Comparison of ENCODE assay signal across 11 cellular contexts in genomic region chr17:40422990-40423611, GRCh38. TPM values are rescaled to one million over a fixed set of nuclear protein-coding genes. Genes with fewer than 3 reads are reported as not detected.
DNase-seq lines count a peak whose midpoint lies in the region; ATAC-seq, FAIRE-seq and TF ChIP-seq lines count a peak whose summit lies in the region.
"Had no signal": no experiment of that assay in that cellular context is flagged by ENCODE, and none has a peak within 500 bp of the region (broad histone marks: within the 10 kb centered on the region; RNA-seq: fewer than 3 reads in every experiment).

No MANE protein-coding gene starts in this region.

- H3K79me1 ChIP-seq in H9 (ENCODE audit: insufficient read depth, low read depth, low read length, poor library complexity, severe bottlenecking): no peaks in the 10 kb centered on the region

- no peak overlapping the region for H4K8ac ChIP-seq in H9 (replicated peaks; ENCODE audit: insufficient read length, low read depth, low read length)

- H2BK5ac ChIP-seq in H9 (ENCODE audit: insufficient read length, low read length): no peak overlapping the region

- peaks cover 0 to 1% (median 0%) of the 10 kb centered on the region in 3 experiments; a peak in 1 of 7 replicates for H3K36me3 Mint-ChIP-seq in H9 (ENCODE audit: insufficient read depth in 1 of 3, low read depth in 3 of 3)

- H4K91ac ChIP-seq in H9 (ENCODE audit: insufficient read length, low read depth, low read length): no peak overlapping the region

- H3K9me3 Mint-ChIP-seq in H9: peaks cover 0 to 5% of the 10 kb centered on the region in 2 experiments; a peak in 4 of 5 replicates

- FAIRE-seq in A549 (lab: Jason Lieb, UNC): no peak

- H3K23me2 ChIP-seq in H9 (ENCODE audit: insufficient read length, low read depth, low read length, poor library complexity, severe bottlenecking): peaks cover 4% of the 10 kb centered on the region

- no peak overlapping the region for H3K56ac ChIP-seq in H9 (ENCODE audit: insufficient read length, low read depth, low read length)

- CTCF ChIA-PET in A549 (lab: Yijun Ruan, JAX): interaction anchor here (0.6 to 11.4 kb wide), 14 partner anchors 9 to 138 kb away, joined by 3 to 105 read pairs (median 6); no protein-coding TSS in a partner anchor

- no peak overlapping the region for H2BK20ac ChIP-seq in H9 (ENCODE audit: low read depth, low read length, poor library complexity, severe bottlenecking)

- no peaks in the 10 kb centered on the region for H3K36me3 ChIP-seq in sigmoid colon

- ATAC-seq in A549: peak; percentile 66 to 82; a peak in 5 of 6 replicates
- no peak for ATAC-seq in HG03159 (IDR thresholded peaks at IDR 0.05; ENCODE audit: unreplicated experiment)
- ATAC-seq: esophagus mucosa had no signal

- H3K14ac ChIP-seq in H9 (ENCODE audit: insufficient read depth, low read length): no peak overlapping the region

- TF ChIP-seq POLR2A in A549 (IDR thresholded peaks at IDR 0.05; ENCODE audit: low read length): no peak
- no peak for TF ChIP-seq POLR2A in sigmoid colon (IDR thresholded peaks at IDR 0.05)

- no peak overlapping the region for H3K4ac ChIP-seq in H9 (ENCODE audit: low read depth, low read length)

- no peak overlapping the region for H3K23ac ChIP-seq in H9 (ENCODE audit: insufficient read length, low read depth, low read length)

- no peaks in the 10 kb centered on the region for H3K79me2 ChIP-seq in H9 (ENCODE audit: insufficient read depth, low read length)

- intact Hi-C loops in sigmoid colon (cut with DNase I): no loop called here

- no peak overlapping the region for H2AFZ ChIP-seq in H9 (ENCODE audit: low read length)

- TF ChIP-seq RAD21 in A549 (conservative IDR thresholded peaks at IDR 0.05 in 1 of 2, IDR thresholded peaks at IDR 0.05 in 1 of 2): no peak; a peak in 1 of 5 replicates

- H3K9ac ChIP-seq in H9 (ENCODE audit: extremely low read depth, insufficient read length, low read length): no peak overlapping the region

- peak overlapping the region; percentile 23 for H3K18ac ChIP-seq in H9 (ENCODE audit: insufficient read length, low read depth, low read length)

- no peak overlapping the region for H2BK120ac ChIP-seq in H9 (ENCODE audit: low read depth, low read length, poor library complexity, severe bottlenecking)

- H3K9me3 ChIP-seq in A549 (no peaks in the 10 kb centered on the region), H9 (ENCODE audit: control insufficient read depth, low read depth, low read length) (no peaks in the 10 kb centered on the region), sigmoid colon (no peaks in the 10 kb centered on the region)

- H3K4me2 ChIP-seq in A549: peak overlapping the region; percentile 5; the same call in 1 of the 3 replicates
- H3K4me2 ChIP-seq in H9 (ENCODE audit: insufficient read depth, insufficient read length, low read length): peak overlapping the region; percentile 30

- peaks cover 2% of the 10 kb centered on the region; the same call in 1 of the 2 replicates for H3K27me3 Mint-ChIP-seq in H9 (ENCODE audit: low read depth)

- WGBS in A549 (ENCODE audit: missing lambda C conversion rate): 43% methylated on average over 3 of the region's 3 CpGs
- no CpG with 5 or more reads among the region's 3 CpGs for WGBS in H9 (ENCODE audit: extremely low coverage, insufficient read length, low lambda C conversion rate)
- 60 to 77% methylated on average over 3 of the region's 3 CpGs for WGBS in sigmoid colon, 2 donors

- H3K27ac Mint-ChIP-seq in H9: peak overlapping the region; percentile 4 to 79 (median 59)

- no peak for TF ChIP-seq EP300 in A549 (IDR thresholded peaks at IDR 0.05)
- TF ChIP-seq EP300 in sigmoid colon (IDR thresholded peaks at IDR 0.05): no peak

- H4K5ac ChIP-seq in H9 (ENCODE audit: insufficient read length, low read depth, low read length): no peak overlapping the region

- H3K4me3 ChIP-seq in A549 (no peak overlapping the region), sigmoid colon (no peak overlapping the region)

- POLR2A ChIA-PET in A549 (lab: Yijun Ruan, JAX): interaction anchor here (1.3 kb wide), 1 partner anchor 1266 kb away, joined by 3 read pairs; no protein-coding TSS in a partner anchor

- H2BK15ac ChIP-seq in H9 (ENCODE audit: low read depth, low read length): no peak overlapping the region

- DNase-seq in A549 (ENCODE audit: low read depth in 1 of 2, low spot score in 1 of 2) (peak; percentile 64 to 65), H9 (peak; percentile 89), RKO (ENCODE audit: low spot score) (peak; percentile 39), iPS DF 4.7 (ENCODE audit: extremely low read depth, low spot score) (peak; percentile 71), sigmoid colon (no peak), NCI-H1092 treated with DMSO at 0.1 percent for 48 hours (lab: John Stamatoyannopoulos, UW) (no peak), cerebellum (ENCODE audit: low spot score) (no peak)
- DNase-seq: NCI-H524 had no signal

- peak overlapping the region; percentile 38 to 71 for H3K4me3 Mint-ChIP-seq in H9

- no peaks in the 10 kb centered on the region for H4K20me1 ChIP-seq in H9 (ENCODE audit: control insufficient read depth, insufficient read depth, insufficient read length)

- H3K27me3 ChIP-seq in H9 (ENCODE audit: insufficient read depth, low read length): no peaks in the 10 kb centered on the region
- no peaks in the 10 kb centered on the region for H3K27me3 ChIP-seq in sigmoid colon

- TF ChIP-seq CTCF in A549 (IDR thresholded peaks at IDR 0.05) (peak; percentile 41), H9 (conservative IDR thresholded peaks at IDR 0.05) (peak; percentile 50), sigmoid colon (IDR thresholded peaks at IDR 0.05) (no peak)

- no peak overlapping the region for H3T11ph ChIP-seq in H9 (ENCODE audit: low read length)

- H3K27ac ChIP-seq in A549 (peak overlapping the region in 1 of 2 experiments; percentile 17; a peak in 1 of 6 replicates), H9 (ENCODE audit: insufficient read length, low read depth, low read length) (peak overlapping the region; percentile 79), sigmoid colon (no peak overlapping the region)

- peaks cover 33 to 35% of the 10 kb centered on the region in 2 experiments for H3K4me1 Mint-ChIP-seq in H9

- no peak overlapping the region for H2BK12ac ChIP-seq in H9 (ENCODE audit: insufficient read length, low read depth, low read length)

- H2AK5ac ChIP-seq in H9 (ENCODE audit: insufficient read length, low read length): no peak overlapping the region

- H3K4me1 ChIP-seq in A549 (peaks cover 25% of the 10 kb centered on the region), H9 (ENCODE audit: insufficient read depth, low read length) (no peaks in the 10 kb centered on the region; the same call in 1 of the 2 replicates), sigmoid colon (peaks cover 0 to 8% (median 3%) of the 10 kb centered on the region in 4 donors)

TF ChIP-seq in A549, 52 proteins besides CTCF, POLR2A, EP300 and RAD21:
- TF ChIP-seq PHF8 (IDR thresholded peaks at IDR 0.05; ENCODE audit: borderline replicate concordance, low read depth) (no peak), ZSCAN20 (CRISPR knock-in tag; IDR thresholded peaks at IDR 0.05) (no peak), CEBPB (IDR thresholded peaks at IDR 0.05) (0 out of 4 replicates have a peak, but pooled peaks of 1 of the 2 experiments have one; percentile 35), RCOR1 (IDR thresholded peaks at IDR 0.05; ENCODE audit: low read depth, low read length) (no peak), ZNF302 (CRISPR knock-in tag; IDR thresholded peaks at IDR 0.05) (no peak), MAX (IDR thresholded peaks at IDR 0.05) (no peak)
TF ChIP-seq in A549: peak in this region for 1.

RNA-seq across cellular contexts. Expression of gene TOP2A, which starts 5.4 kb away (rescaled TPM):
- 273 and 416 TPM in 2 replicates for polyA plus RNA-seq in A549 (2011; rRNA removed)
- polyA plus RNA-seq in A549 (2012; cell fraction: cytosol; rRNA removed): 78.4 and 82.0 TPM in 2 replicates
- 75.2 and 121 TPM in 2 replicates for polyA plus RNA-seq in A549 (2012; cell fraction: nucleus; rRNA removed)
- polyA plus RNA-seq in A549 (2017; fragmentation: RNase III; extraction: RNeasy Plus Mini Kit Qiagen cat#74134 plus additional on column Dnase treatment): 210 to 241 TPM (median 226 TPM) in 3 replicates
- polyA minus RNA-seq in A549 (2011; rRNA and poly(A)+ RNA removed): 83.1 and 83.3 TPM in 2 replicates
- 230 TPM in 2 replicates for total RNA-seq in H9 (2021)
- 1 to 10 TPM in 3 of 4 donors, under 1 TPM in 1; 0.33 to 2.3 (median 1.8) TPM for total RNA-seq in sigmoid colon
- 10 to 100 TPM in 2 of 3 donors, 1 to 10 TPM in 1; 1.8 to 28.7 (median 11.3) TPM for polyA plus RNA-seq in sigmoid colon
- total RNA-seq in cerebellum: 58.3 TPM

RNA-seq across cellular contexts. Expression of gene IGFBP4, which starts 20.1 kb away (rescaled TPM):
- 1,080 and 1,577 TPM in 2 replicates for polyA plus RNA-seq in A549 (2011; rRNA removed)
- 1,069 and 1,422 TPM in 2 replicates for polyA plus RNA-seq in A549 (2012; cell fraction: cytosol; rRNA removed)
- 982 and 1,044 TPM in 2 replicates for polyA plus RNA-seq in A549 (2012; cell fraction: nucleus; rRNA removed)
- polyA plus RNA-seq in A549 (2017; fragmentation: RNase III; extraction: RNeasy Plus Mini Kit Qiagen cat#74134 plus additional on column Dnase treatment): 1,501 to 1,941 TPM (median 1,829 TPM) in 3 replicates
- polyA minus RNA-seq in A549 (2011; rRNA and poly(A)+ RNA removed): 1,444 and 1,452 TPM in 2 replicates
- 49.9 and 51.1 TPM in 2 replicates for total RNA-seq in H9 (2021)
- 100 to 1,000 TPM; 198 to 440 (median 325) TPM for total RNA-seq in sigmoid colon
- 100 to 1,000 TPM in 2 of 3 donors, 10 to 100 TPM in 1; 30.3 to 242 (median 108) TPM for polyA plus RNA-seq in sigmoid colon
- 14.5 TPM for total RNA-seq in cerebellum

RNA-seq across cellular contexts. Expression of gene GJD3, which starts 58.6 kb away (rescaled TPM):
- polyA plus RNA-seq in A549 (2011; rRNA removed): 0.09 TPM in 1 of 2 replicates, not detected in the other
- polyA plus RNA-seq in A549 (2012; cell fraction: cytosol; rRNA removed): 0.21 and 0.41 TPM in 2 replicates
- polyA plus RNA-seq in A549 (2012; cell fraction: nucleus; rRNA removed): 0.36 and 0.82 TPM in 2 replicates
- polyA plus RNA-seq in A549 (2017; fragmentation: RNase III; extraction: RNeasy Plus Mini Kit Qiagen cat#74134 plus additional on column Dnase treatment): 0.40 to 1.2 TPM (median 0.70 TPM) in 3 replicates
- not detected in 2 replicates for polyA minus RNA-seq in A549 (2011; rRNA and poly(A)+ RNA removed)
- total RNA-seq in H9 (2021): not detected in 2 replicates
- 1 to 10 TPM in 1 of 4 donors, under 1 TPM in 1, not detected in 2; 0.49 to 2.1 TPM for total RNA-seq in sigmoid colon
- under 1 TPM in 1 of 3 donors, not detected in 2; 0.64 TPM for polyA plus RNA-seq in sigmoid colon
- total RNA-seq in cerebellum: 0.45 TPM
- total RNA-seq: T-helper 2 cell treated with Interferon-gamma antibody and Interleukin-4, amounts not matched to agents 100 ng/mL and 5 ng/mL, for 36 hours had no signal

Comparison
In these comparisons a context has a peak if more than half of its experiments do, and no peak if none do; other contexts are left out.
1. DNase-seq: peak in A549 (2 of 2), H9 (single experiment), RKO (single experiment) and iPS DF 4.7 (single experiment); none in sigmoid colon (single experiment), NCI-H1092 treated with DMSO at 0.1 percent for 48 hours (single experiment) and cerebellum (single experiment).
2. CTCF ChIP-seq: peak in A549 (single experiment) and H9 (single experiment); none in sigmoid colon (0 of 4).
3. RNA of gene TOP2A, which starts 5.4 kb away (total RNA-seq): 230 TPM in H9 and 58.3 TPM in cerebellum (single experiment); 0.33 to 2.3 TPM in sigmoid colon; every median in the first group is over 10 times any median in the second.